ENCODE assay signal across 12 cellular contexts in genomic region chr2:237256845-237257244, GRCh38.
DNase-seq lines count a peak whose midpoint lies in the region; ATAC-seq and TF ChIP-seq lines count a peak whose summit lies in the region.
"Had no signal": no experiment of that assay in that cellular context is flagged by ENCODE, and none has a peak within 500 bp of the region (broad histone marks: within the 10 kb centered on the region; RNA-seq: fewer than 3 reads in every experiment).

No MANE protein-coding gene starts in this region.

- peaks cover 20% of the 10 kb centered on the region for H3K27me3 Mint-ChIP-seq in activated T-helper 17 cell treated with anti-CD3 and anti-CD28 coated beads, Interleukin-2, amount 50 U/mL, for 72 hours

- no peaks in the 10 kb centered on the region for H3K36me3 Mint-ChIP-seq in activated T-helper 17 cell treated with anti-CD3 and anti-CD28 coated beads, Interleukin-2, amount 50 U/mL, for 72 hours (ENCODE audit: low read depth)

- H3K27ac Mint-ChIP-seq in activated T-helper 17 cell treated with anti-CD3 and anti-CD28 coated beads, Interleukin-2, amount 50 U/mL, for 72 hours, result no peak overlapping the region

- ATAC-seq in lung (ENCODE audit: insufficient read depth, low FRiP score) (no peak), HG02588 (IDR thresholded peaks at IDR 0.05; ENCODE audit: unreplicated experiment) (no peak), GM21367 (IDR thresholded peaks at IDR 0.05; ENCODE audit: unreplicated experiment) (no peak)
- ATAC-seq in activated T-helper 17 cell treated with anti-CD3 and anti-CD28 coated beads, Interleukin-2, amount 50 U/mL, for 72 hours (replicated peaks), result no peak
- ATAC-seq: stimulated activated naive CD8-positive, alpha-beta T cell treated with anti-CD3 and anti-CD28 coated beads, Interleukin-15, Interleukin-2, amounts not matched to agents 100 U/mL and 50 U/mL, for 24 hours had no signal

- H3K27ac ChIP-seq in lung (ENCODE audit: low read depth in 1 of 2, low read length in 1 of 2) (peak overlapping the region; percentile 10 to 74), thyroid gland (peak overlapping the region in 2 of 3 donors; percentile 45 to 54)

- no peak overlapping the region for H3K4me3 ChIP-seq in lung
- no peak overlapping the region for H3K4me3 ChIP-seq in thyroid gland (replicated peaks in 1 of 3)

- peak; percentile 53 for DNase-seq in HT1080 (ENCODE audit: low read depth)
- DNase-seq in dedifferentiated amniotic fluid mesenchymal stem cell (ENCODE audit: extremely low spot score), result peak; percentile 66
- DNase-seq in lung (ENCODE audit: low spot score), result no peak
- no peak for DNase-seq in thyroid gland
- DNase-seq in iPS-NIHi11 (ENCODE audit: low spot score), result no peak
- DNase-seq: activated CD4-positive, alpha-beta T cell treated with anti-CD3 and anti-CD28 coated beads, Interleukin-2, amount 50 U/mL, for 48 hours; midbrain; stimulated activated naive CD8-positive, alpha-beta T cell treated with anti-CD3 and anti-CD28 coated beads, Interleukin-15, Interleukin-2, amounts not matched to agents 100 U/mL and 50 U/mL, for 24 hours; SW 1271 had no signal

- H3K9me3 ChIP-seq in lung (ENCODE audit: control insufficient read depth in 2 of 2, insufficient read depth in 1 of 2, low read length in 1 of 2) (no peaks in the 10 kb centered on the region), thyroid gland (no peaks in the 10 kb centered on the region)

- H3K4me1 ChIP-seq in lung (ENCODE audit: control insufficient read depth in 2 of 2, insufficient read depth in 2 of 2, low read length in 2 of 2) (peaks cover 1 to 2% of the 10 kb centered on the region in 2 donors), thyroid gland (no peaks in the 10 kb centered on the region)

- no peaks in the 10 kb centered on the region for H3K4me1 Mint-ChIP-seq in activated T-helper 17 cell treated with anti-CD3 and anti-CD28 coated beads, Interleukin-2, amount 50 U/mL, for 72 hours

- H3K4me3 Mint-ChIP-seq in activated T-helper 17 cell treated with anti-CD3 and anti-CD28 coated beads, Interleukin-2, amount 50 U/mL, for 72 hours, result no peak overlapping the region

- TF ChIP-seq POLR2A in thyroid gland (IDR thresholded peaks at IDR 0.05), result no peak

- H3K9me3 Mint-ChIP-seq in activated T-helper 17 cell treated with anti-CD3 and anti-CD28 coated beads, Interleukin-2, amount 50 U/mL, for 72 hours, result no peaks in the 10 kb centered on the region

- intact Hi-C loops in thyroid gland (cut with DNase I), result no loop called here

- WGBS in lung, 2 donors, result 68 to 79% methylated on average over 3 of the region's 3 CpGs
- WGBS in thyroid gland, 2 donors, result 57 to 93% methylated on average over 3 of the region's 3 CpGs

- TF ChIP-seq CTCF in lung (IDR thresholded peaks at IDR 0.05; ENCODE audit: control extremely low read depth, extremely low read depth) (no peak), thyroid gland (IDR thresholded peaks at IDR 0.05) (no peak)

- H3K27me3 ChIP-seq in lung (ENCODE audit: control insufficient read depth, insufficient read depth) (no peaks in the 10 kb centered on the region), thyroid gland (no peaks in the 10 kb centered on the region)

- no peaks in the 10 kb centered on the region for H3K36me3 ChIP-seq in lung (ENCODE audit: control insufficient read depth in 2 of 2, insufficient read depth in 2 of 2, low read length in 2 of 2)
- no peaks in the 10 kb centered on the region for H3K36me3 ChIP-seq in thyroid gland

Comparison
In these comparisons a context has a peak if more than half of its experiments do, and no peak if none do; other contexts are left out.
1. DNase-seq: peak in HT1080 (single experiment) and dedifferentiated amniotic fluid mesenchymal stem cell (single experiment); none in lung (single experiment), thyroid gland (0 of 2) and iPS-NIHi11 (single experiment).